In the genomic region with DNA sequence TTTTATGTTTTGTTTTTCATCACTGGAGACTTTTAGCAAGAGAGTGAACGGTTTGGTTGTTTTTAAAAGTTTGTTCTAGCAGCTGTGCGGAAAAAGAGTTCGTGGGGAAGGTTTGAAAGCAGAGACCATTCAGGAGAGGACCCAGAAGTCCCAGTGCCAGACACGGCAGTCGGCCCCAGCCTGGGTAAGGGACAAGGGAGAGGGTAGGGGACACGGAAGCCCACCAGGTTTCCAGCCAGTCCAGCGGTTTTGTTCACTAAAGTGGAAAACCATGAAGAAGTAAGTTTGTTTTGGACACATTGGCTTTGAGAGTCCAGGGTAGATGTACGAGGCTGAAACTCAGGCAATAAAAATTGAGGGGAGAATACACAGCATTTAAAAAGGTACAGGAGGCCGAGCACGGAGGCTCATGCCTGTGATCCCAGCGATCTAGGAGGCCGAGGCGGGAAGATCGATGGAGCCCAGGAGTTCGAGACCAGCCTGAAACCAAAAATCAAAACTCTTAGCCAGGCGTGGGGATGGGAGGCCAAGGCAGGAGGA, we compare ENCODE assay signal across 8 cellular contexts. TPM values are rescaled to one million over a fixed set of nuclear protein-coding genes. Genes with fewer than 3 reads are reported as not detected.
DNase-seq lines count a peak whose midpoint lies in the region; ATAC-seq and TF ChIP-seq lines count a peak whose summit lies in the region.

No MANE protein-coding gene starts in this region.

- no peaks in the 10 kb centered on the region for H3K27me3 ChIP-seq in CD8-positive, alpha-beta memory T cell (ENCODE audit: insufficient read depth, low read length, poor library complexity, severe bottlenecking)
- H3K27me3 ChIP-seq in NT2/D1 (ENCODE audit: insufficient read depth, insufficient read length), result no peaks in the 10 kb centered on the region
- H3K27me3 ChIP-seq in endodermal cell (ENCODE audit: control insufficient read depth, insufficient read depth, low read length, poor library complexity, severe bottlenecking), result peaks cover 9% of the 10 kb centered on the region
- H3K27me3 ChIP-seq in neutrophil, result no peaks in the 10 kb centered on the region

- TF ChIP-seq CTCF in endodermal cell (conservative IDR thresholded peaks at IDR 0.05) (no peak), neutrophil (IDR thresholded peaks at IDR 0.05) (no peak)

- H3K4me1 Mint-ChIP-seq in CD8-positive, alpha-beta memory T cell, result peaks cover 47 to 58% (median 55%) of the 10 kb centered on the region in 3 donors
- H3K4me1 Mint-ChIP-seq in endodermal cell, result peaks cover 6% of the 10 kb centered on the region

- CTCF ChIA-PET in CD8-positive, alpha-beta memory T cell (lab: Charles Lee), result no interaction called here

- H3K4me1 ChIP-seq in CD8-positive, alpha-beta memory T cell (ENCODE audit: insufficient read depth, low read length), result peaks cover 43% of the 10 kb centered on the region
- H3K4me1 ChIP-seq in NT2/D1 (ENCODE audit: insufficient read depth, insufficient read length) (peaks cover 2% of the 10 kb centered on the region), endodermal cell (ENCODE audit: control insufficient read depth, insufficient read depth, low read length) (no peaks in the 10 kb centered on the region), neutrophil (ENCODE audit: control insufficient read depth in 1 of 2, insufficient read depth in 1 of 2, low read depth in 1 of 2, low read length in 1 of 2) (peaks cover 42 to 47% of the 10 kb centered on the region in 2 experiments)

- H3K36me3 Mint-ChIP-seq in CD8-positive, alpha-beta memory T cell, result peaks cover 2 to 28% (median 3%) of the 10 kb centered on the region in 3 donors
- peaks cover 5% of the 10 kb centered on the region for H3K36me3 Mint-ChIP-seq in endodermal cell (ENCODE audit: low read depth)

- H3K36me3 ChIP-seq in CD8-positive, alpha-beta memory T cell (ENCODE audit: insufficient read depth, low read length), result no peaks in the 10 kb centered on the region
- H3K36me3 ChIP-seq in NT2/D1 (ENCODE audit: insufficient read depth, insufficient read length, low read length) (peaks cover 11% of the 10 kb centered on the region), endodermal cell (ENCODE audit: control insufficient read depth, insufficient read depth, low read length) (peaks cover 6% of the 10 kb centered on the region), neutrophil (peaks cover 7% of the 10 kb centered on the region)

- no peaks in the 10 kb centered on the region for H3K9me3 ChIP-seq in CD8-positive, alpha-beta memory T cell (ENCODE audit: low read length)
- H3K9me3 ChIP-seq in NT2/D1 (ENCODE audit: insufficient read depth, low read length) (no peaks in the 10 kb centered on the region), endodermal cell (ENCODE audit: control insufficient read depth, low read length) (no peaks in the 10 kb centered on the region), neutrophil (no peaks in the 10 kb centered on the region)

- H3K27me3 Mint-ChIP-seq in CD8-positive, alpha-beta memory T cell, result peaks cover 0 to 8% of the 10 kb centered on the region in 2 donors
- peaks cover 13% of the 10 kb centered on the region for H3K27me3 Mint-ChIP-seq in endodermal cell (ENCODE audit: insufficient read depth)

- H3K27ac ChIP-seq in CD8-positive, alpha-beta memory T cell (ENCODE audit: low read depth, low read length), result peak overlapping the region; percentile 38
- H3K27ac ChIP-seq in endodermal cell (ENCODE audit: low read depth, low read length) (no peak overlapping the region), neutrophil (peak overlapping the region; percentile 86)

- peak overlapping the region; percentile 72 for H3K4me3 ChIP-seq in CD8-positive, alpha-beta memory T cell (ENCODE audit: low read length)
- peak overlapping the region; percentile 8 for H3K4me3 ChIP-seq in NT2/D1 (ENCODE audit: insufficient read length, low read depth)
- peak overlapping the region; percentile 74 for H3K4me3 ChIP-seq in endodermal cell (ENCODE audit: low read length)
- peak overlapping the region; percentile 90 to 92 for H3K4me3 ChIP-seq in neutrophil (ENCODE audit: low read depth in 1 of 2, low read length in 1 of 2)

- ATAC-seq in GM21825 (IDR thresholded peaks at IDR 0.05; ENCODE audit: unreplicated experiment), result no peak

- H3K4me3 Mint-ChIP-seq in CD8-positive, alpha-beta memory T cell, result peak overlapping the region; percentile 88 to 95 (median 90)
- peak overlapping the region; percentile 81 for H3K4me3 Mint-ChIP-seq in endodermal cell

- peak overlapping the region; percentile 44 for H3K9ac ChIP-seq in NT2/D1 (ENCODE audit: insufficient read length, low read depth)
- H3K9ac ChIP-seq in endodermal cell (ENCODE audit: extremely low read depth, low read length, poor library complexity, severe bottlenecking), result no peak overlapping the region

- peaks cover 0 to 3% (median 0%) of the 10 kb centered on the region in 5 donors for H3K9me3 Mint-ChIP-seq in CD8-positive, alpha-beta memory T cell
- H3K9me3 Mint-ChIP-seq in endodermal cell, result peaks cover 2% of the 10 kb centered on the region

- POLR2A ChIA-PET in CD8-positive, alpha-beta memory T cell (lab: Charles Lee), result no interaction called here

- 79 to 87% methylated on average over 15 to 16 of the region's 16 CpGs for WGBS in endodermal cell (ENCODE audit: insufficient coverage in 1 of 2, insufficient read length in 1 of 2), 2 experiments

- no peak for DNase-seq in CD8-positive, alpha-beta memory T cell
- no peak for DNase-seq in NT2/D1 (ENCODE audit: low read depth, low spot score)
- DNase-seq in endodermal cell, result no peak
- no peak for DNase-seq in cerebellar cortex (ENCODE audit: low spot score)
- no peak for DNase-seq in mucosa of gallbladder (ENCODE audit: low spot score)
- no peak for DNase-seq in NCI-H1105 (lab: John Stamatoyannopoulos, UW)

- peak overlapping the region; percentile 85 to 98 (median 96) for H3K27ac Mint-ChIP-seq in CD8-positive, alpha-beta memory T cell
- peak overlapping the region; percentile 81 for H3K27ac Mint-ChIP-seq in endodermal cell

RNA-seq across cellular contexts. Expression of a gene that starts 36.4 kb away (rescaled TPM):
- total RNA-seq in CD8-positive, alpha-beta memory T cell, result 10 to 100 TPM; 34.5 to 36.1 TPM
- polyA plus RNA-seq in CD8-positive, alpha-beta memory T cell, result 20.3 TPM
- total RNA-seq in endodermal cell (10 to 100 TPM in 1 of 2 donors, 1 to 10 TPM in 1; 8.3 to 11.0 TPM), mucosa of gallbladder (16.8 TPM)
- polyA plus RNA-seq in endodermal cell (2013, experiment 1 of 2), result 6.8 TPM
- 7.6 TPM for polyA plus RNA-seq in endodermal cell (2013, experiment 2 of 2)

RNA-seq across cellular contexts. Expression of a gene that starts 56.8 kb away (rescaled TPM):
- total RNA-seq in CD8-positive, alpha-beta memory T cell, result 1 to 10 TPM in 1 of 2 experiments, under 1 TPM in 1; 0.91 to 2.0 TPM
- 3.7 TPM for polyA plus RNA-seq in CD8-positive, alpha-beta memory T cell
- total RNA-seq in endodermal cell (10 to 100 TPM; 14.7 to 16.9 TPM), mucosa of gallbladder (26.7 TPM)
- 4.1 TPM for polyA plus RNA-seq in endodermal cell (2013, experiment 1 of 2)
- 4.6 TPM for polyA plus RNA-seq in endodermal cell (2013, experiment 2 of 2)

Comparison
In these comparisons a context has a peak if more than half of its experiments do, and no peak if none do; other contexts are left out.
1. H3K4me3 ChIP-seq: peak in every context shown above with its lines; median percentile 91 in neutrophil; 74 in endodermal cell; 72 in CD8-positive, alpha-beta memory T cell; 8 in NT2/D1.